25 cellular contexts compared by ENCODE assay signal in genomic region chr17:56821847-56822534, GRCh38. TPM values are rescaled to one million over a fixed set of nuclear protein-coding genes. Genes with fewer than 3 reads are reported as not detected.
DNase-seq lines count a peak whose midpoint lies in the region; ATAC-seq and TF ChIP-seq lines count a peak whose summit lies in the region.
"Had no signal": no experiment of that assay in that cellular context is flagged by ENCODE, and none has a peak within 500 bp of the region (broad histone marks: within the 10 kb centered on the region; RNA-seq: fewer than 3 reads in every experiment).

No MANE protein-coding gene starts in this region.

- H3K9me3 ChIP-seq in spleen = no peaks in the 10 kb centered on the region
- H3K9me3 ChIP-seq: testis had no signal

- no peaks in the 10 kb centered on the region for H3K27me3 ChIP-seq in spleen (replicated peaks in 1 of 7)
- H3K27me3 ChIP-seq: brain microvascular endothelial cell, testis had no signal

- TF ChIP-seq POLR2A in spleen (IDR thresholded peaks at IDR 0.05) = no peak

- H3K4me3 Mint-ChIP-seq in activated T-cell treated with anti-CD3 and anti-CD28 coated beads, Interleukin-2, amount 50 U/mL, for 4 hours = no peak overlapping the region
- H3K4me3 Mint-ChIP-seq in immature natural killer cell = no peak overlapping the region
- H3K4me3 Mint-ChIP-seq: B cell; CD8-positive, alpha-beta T cell; memory B cell; nephron progenitor cell had no signal

- ATAC-seq in activated T-cell treated with anti-CD3 and anti-CD28 coated beads, Interleukin-2, amount 50 U/mL, for 4 hours = peak; percentile 72 to 76
- peak; percentile 47 for ATAC-seq in GM19025 (IDR thresholded peaks at IDR 0.05; ENCODE audit: low read depth, unreplicated experiment)
- ATAC-seq: CD8-positive, alpha-beta T cell; left colon had no signal

- peaks cover 8% of the 10 kb centered on the region for H3K4me1 Mint-ChIP-seq in activated T-cell treated with anti-CD3 and anti-CD28 coated beads, Interleukin-2, amount 50 U/mL, for 4 hours (ENCODE audit: low read depth)
- peaks cover 4% of the 10 kb centered on the region in 2 donors for H3K4me1 Mint-ChIP-seq in immature natural killer cell

- no peak for DNase-seq in activated T-cell treated with anti-CD3 and anti-CD28 coated beads, Interleukin-2, amount 50 U/mL, for 4 hours
- no peak for DNase-seq in activated T-cell treated with anti-CD3 and anti-CD28 coated beads, Interleukin-2, amount 50 U/mL, for 1 hour
- DNase-seq in Jurkat, Clone E6-1 (ENCODE audit: low read depth, low spot score) = peak; percentile 60
- DNase-seq in spleen = no peak
- no peak for DNase-seq in GM03348 (ENCODE audit: low spot score)
- DNase-seq in immature natural killer cell = no peak
- DNase-seq: ACHN; activated naive CD4-positive, alpha-beta T cell treated with Interleukin-2 at 50 U/mL for 16 hours; amniotic stem cell; brain microvascular endothelial cell; CD8-positive, alpha-beta T cell; EL; H7; hippocampal formation; left colon; NCI-H1417 treated with DMSO at 0.1 percent for 48 hours; NCI-H2029 treated with DMSO at 0.1 percent for 48 hours; NCI-H524; nephron progenitor cell; stimulated activated naive CD4-positive, alpha-beta T cell treated with Interleukin-2 at 50 U/mL for 16 hours; T-helper 2 cell; testis had no signal

- 66 to 77% (median 70%) methylated on average over 3 of the region's 3 CpGs for WGBS in spleen, 5 donors

- no peaks in the 10 kb centered on the region for H3K36me3 ChIP-seq in spleen
- H3K36me3 ChIP-seq: brain microvascular endothelial cell had no signal

- H3K27me3 Mint-ChIP-seq in activated T-cell treated with anti-CD3 and anti-CD28 coated beads, Interleukin-2, amount 50 U/mL, for 4 hours (ENCODE audit: low read depth) = no peaks in the 10 kb centered on the region
- peaks cover 0 to 5% (median 2%) of the 10 kb centered on the region in 3 donors for H3K27me3 Mint-ChIP-seq in immature natural killer cell (ENCODE audit: low read depth in 3 of 3)
- H3K27me3 Mint-ChIP-seq: B cell, memory B cell had no signal

- H3K9me3 Mint-ChIP-seq in activated T-cell treated with anti-CD3 and anti-CD28 coated beads, Interleukin-2, amount 50 U/mL, for 4 hours = no peaks in the 10 kb centered on the region
- no peaks in the 10 kb centered on the region for H3K9me3 Mint-ChIP-seq in immature natural killer cell
- H3K9me3 Mint-ChIP-seq: CD8-positive, alpha-beta T cell; memory B cell had no signal

- no peak for TF ChIP-seq CTCF in spleen (IDR thresholded peaks at IDR 0.05 in 8 of 11, conservative IDR thresholded peaks at IDR 0.05 in 3 of 11)

- peaks cover 3 to 29% (median 11%) of the 10 kb centered on the region in 6 donors for H3K4me1 ChIP-seq in spleen
- H3K4me1 ChIP-seq: testis had no signal

- no peak overlapping the region for H3K4me3 ChIP-seq in Jurkat, Clone E6-1 (ENCODE audit: low read length)
- H3K4me3 ChIP-seq in spleen = no peak overlapping the region
- H3K4me3 ChIP-seq: testis had no signal

- peak overlapping the region in 5 of 8 donors; percentile 26 to 78 (median 39) for H3K27ac ChIP-seq in spleen
- H3K27ac ChIP-seq: brain microvascular endothelial cell, testis had no signal

- no peaks in the 10 kb centered on the region for H3K36me3 Mint-ChIP-seq in activated T-cell treated with anti-CD3 and anti-CD28 coated beads, Interleukin-2, amount 50 U/mL, for 4 hours (ENCODE audit: insufficient read depth)
- H3K36me3 Mint-ChIP-seq in immature natural killer cell = peaks cover 0 to 5% (median 3%) of the 10 kb centered on the region in 3 donors

- H3K27ac Mint-ChIP-seq in immature natural killer cell = no peak overlapping the region
- H3K27ac Mint-ChIP-seq: B cell; CD8-positive, alpha-beta T cell; memory B cell; nephron progenitor cell had no signal

- intact Hi-C loops in spleen (cut with DNase I; ENCODE audit: low total_unique reads) = no loop called here

RNA-seq across cellular contexts. Expression of gene C17orf67, which starts 11.7 kb away (rescaled TPM):
- 1 to 10 TPM; 2.0 to 2.3 (median 2.2) TPM for total RNA-seq in activated T-cell treated with anti-CD3 and anti-CD28 coated beads, Interleukin-2, amount 50 U/mL, for 4 hours
- 2.4 TPM for polyA plus RNA-seq in Jurkat, Clone E6-1 (2012; ENCODE audit: insufficient read depth, insufficient read length)
- total RNA-seq in spleen = 1 to 10 TPM; 2.4 to 6.0 (median 4.3) TPM
- 10 to 100 TPM in 1 of 3 donors, 1 to 10 TPM in 2; 2.0 to 10.4 (median 6.9) TPM for polyA plus RNA-seq in spleen
- 1 to 10 TPM in 1 of 3 donors, under 1 TPM in 2; 0.68 to 1.7 (median 0.83) TPM for polyA plus RNA-seq in immature natural killer cell

RNA-seq across cellular contexts. Expression of gene DGKE, which starts 12.0 kb away (rescaled TPM):
- 10 to 100 TPM; 30.1 to 37.4 (median 33.3) TPM for total RNA-seq in activated T-cell treated with anti-CD3 and anti-CD28 coated beads, Interleukin-2, amount 50 U/mL, for 4 hours
- 5.7 TPM for polyA plus RNA-seq in Jurkat, Clone E6-1 (2012; ENCODE audit: insufficient read depth, insufficient read length)
- 10 to 100 TPM; 14.3 to 37.3 (median 25.3) TPM for total RNA-seq in spleen
- polyA plus RNA-seq in spleen (1 to 10 TPM; 2.3 to 5.6 (median 4.2) TPM), immature natural killer cell (1 to 10 TPM; 5.1 to 5.5 (median 5.3) TPM)
